ENCODE assay signal across 10 cellular contexts in genomic region chrX:75038925-75039324, GRCh38.
A peak's percentile ranks its signal among the peaks of the same experiment; 100 is the strongest.
DNase-seq lines count a peak whose midpoint lies in the region; ATAC-seq and TF ChIP-seq lines count a peak whose summit lies in the region.
"Had no signal": no experiment of that assay in that cellular context is flagged by ENCODE, and none has a peak within 500 bp of the region (broad histone marks: within the 10 kb centered on the region; RNA-seq: fewer than 3 reads in every experiment).

No MANE protein-coding gene starts in this region.

- H3K27ac ChIP-seq in cardiac muscle cell = no peak overlapping the region
- no peak overlapping the region for H3K27ac ChIP-seq in mammary epithelial cell (ENCODE audit: insufficient read depth, low read depth, low read length)
- H3K27ac ChIP-seq in CD8-positive, alpha-beta memory T cell (ENCODE audit: low read depth, low read length) = no peak overlapping the region
- H3K27ac ChIP-seq: SJSA1 had no signal

- CTCF ChIA-PET in mammary epithelial cell (lab: Charles Lee; ENCODE audit: low non-redundant PET) = no interaction called here
- CTCF ChIA-PET in CD8-positive, alpha-beta memory T cell (lab: Charles Lee) = no interaction called here

- peaks cover 0 to 3% (median 2%) of the 10 kb centered on the region in 3 donors for H3K36me3 Mint-ChIP-seq in CD8-positive, alpha-beta memory T cell

- no peak overlapping the region for H2AFZ ChIP-seq in mammary epithelial cell (ENCODE audit: low read depth, low read length)

- POLR2A ChIA-PET in CD8-positive, alpha-beta memory T cell (lab: Charles Lee) = no interaction called here

- DNase-seq in cardiac muscle cell (ENCODE audit: low read depth in 1 of 2, low spot score in 1 of 2) (peak; percentile 2 to 21), Right ventricle myocardium inferior (ENCODE audit: missing footprints) (no peak), M059J (ENCODE audit: low read depth) (peak; percentile 32), mammary epithelial cell (peak; percentile 1), retinal pigment epithelial cell (ENCODE audit: low read depth) (no peak), amniotic stem cell (lab: John Stamatoyannopoulos, UW) (no peak), NCI-H146 treated with DMSO at 0.1 percent for 48 hours (lab: John Stamatoyannopoulos, UW; ENCODE audit: unreplicated experiment) (no peak)
- DNase-seq in CD8-positive, alpha-beta memory T cell = no peak

- no peaks in the 10 kb centered on the region for H3K4me1 ChIP-seq in cardiac muscle cell (ENCODE audit: low read depth)
- no peaks in the 10 kb centered on the region for H3K4me1 ChIP-seq in mammary epithelial cell (ENCODE audit: insufficient read depth, low read length)
- no peaks in the 10 kb centered on the region for H3K4me1 ChIP-seq in CD8-positive, alpha-beta memory T cell (ENCODE audit: insufficient read depth, low read length)
- H3K4me1 ChIP-seq: SJSA1 had no signal

- no peaks in the 10 kb centered on the region for H4K20me1 ChIP-seq in mammary epithelial cell (ENCODE audit: insufficient read depth, low read length)

- no peak overlapping the region for H3K4me3 Mint-ChIP-seq in CD8-positive, alpha-beta memory T cell
- H3K4me3 Mint-ChIP-seq: memory B cell had no signal

- H3K27ac Mint-ChIP-seq in CD8-positive, alpha-beta memory T cell = no peak overlapping the region
- H3K27ac Mint-ChIP-seq: memory B cell had no signal

- H3K9me3 Mint-ChIP-seq in CD8-positive, alpha-beta memory T cell = peaks cover 0 to 46% (median 16%) of the 10 kb centered on the region in 5 donors

- in situ Hi-C loops in mammary epithelial cell (cut with MboI; ENCODE audit: low sequenced_read_pairs in 2 of 2) = no loop called here

- peak; percentile 11 for TF ChIP-seq CTCF in cardiac muscle cell (IDR thresholded peaks at IDR 0.05; ENCODE audit: low read depth, low read length)
- TF ChIP-seq CTCF in mammary epithelial cell (conservative IDR thresholded peaks at IDR 0.05 in 1 of 2, IDR thresholded peaks at IDR 0.05 in 1 of 2; ENCODE audit: extremely low read depth in 1 of 2, insufficient read depth in 1 of 2, low read depth in 1 of 2, low read length in 2 of 2) = peak; percentile 19 to 45
- peak; percentile 31 for TF ChIP-seq CTCF in retinal pigment epithelial cell (conservative IDR thresholded peaks at IDR 0.05; ENCODE audit: low read depth, low read length)

- H3K9me3 ChIP-seq in cardiac muscle cell (ENCODE audit: low read depth) (no peaks in the 10 kb centered on the region), mammary epithelial cell (replicated peaks; ENCODE audit: insufficient read depth, low read length) (no peaks in the 10 kb centered on the region)
- H3K9me3 ChIP-seq in CD8-positive, alpha-beta memory T cell (ENCODE audit: low read length) = no peaks in the 10 kb centered on the region
- H3K9me3 ChIP-seq: SJSA1 had no signal

- 33% methylated on average over 1 of the region's 1 CpG for WGBS in mammary epithelial cell (ENCODE audit: low coverage, missing lambda C conversion rate)

- dilution Hi-C loops in mammary epithelial cell (cut with HindIII; ENCODE audit: low sequenced_read_pairs) = no loop called here

- H3K36me3 ChIP-seq in cardiac muscle cell (no peaks in the 10 kb centered on the region), mammary epithelial cell (ENCODE audit: insufficient read depth, low read length) (no peaks in the 10 kb centered on the region)
- no peaks in the 10 kb centered on the region for H3K36me3 ChIP-seq in CD8-positive, alpha-beta memory T cell (ENCODE audit: insufficient read depth, low read length)
- H3K36me3 ChIP-seq: SJSA1 had no signal

- H3K79me2 ChIP-seq in mammary epithelial cell (ENCODE audit: insufficient read depth, low read length) = no peaks in the 10 kb centered on the region

- no peak for ATAC-seq in Right ventricle myocardium inferior

- H3K4me3 ChIP-seq in cardiac muscle cell (no peak overlapping the region), mammary epithelial cell (replicated peaks in 1 of 3; ENCODE audit: insufficient read depth in 1 of 3, low read depth in 2 of 3, low read length in 3 of 3) (no peak overlapping the region), retinal pigment epithelial cell (ENCODE audit: low read length) (no peak overlapping the region)
- H3K4me3 ChIP-seq in CD8-positive, alpha-beta memory T cell (ENCODE audit: low read length) = no peak overlapping the region
- H3K4me3 ChIP-seq: SJSA1 had no signal

- H3K27me3 Mint-ChIP-seq in CD8-positive, alpha-beta memory T cell = peaks cover 0 to 11% of the 10 kb centered on the region in 2 donors
- H3K27me3 Mint-ChIP-seq: memory B cell had no signal

- BruUV-seq in mammary epithelial cell (replicated peaks; lab: Mats Ljungman, UMichigan) = no TSS peak

- intact Hi-C loops in Right ventricle myocardium inferior (cut with DNase I) = no loop called here
- intact Hi-C loops in mammary epithelial cell (cut with micrococcal nuclease) = loop anchor here (1.0 kb wide), 1 partner anchor 565 kb away; no protein-coding TSS in a partner anchor

- no peak overlapping the region for H3K4me2 ChIP-seq in mammary epithelial cell (ENCODE audit: insufficient read depth, low read depth, low read length)

- no peaks in the 10 kb centered on the region for H3K4me1 Mint-ChIP-seq in CD8-positive, alpha-beta memory T cell
- H3K4me1 Mint-ChIP-seq: memory B cell had no signal

- H3K27me3 ChIP-seq in cardiac muscle cell (no peaks in the 10 kb centered on the region), mammary epithelial cell (ENCODE audit: insufficient read depth, low read length) (no peaks in the 10 kb centered on the region)
- H3K27me3 ChIP-seq in CD8-positive, alpha-beta memory T cell (ENCODE audit: insufficient read depth, low read length, poor library complexity, severe bottlenecking) = no peaks in the 10 kb centered on the region
- H3K27me3 ChIP-seq: SJSA1 had no signal

- no peak overlapping the region for H3K9ac ChIP-seq in mammary epithelial cell (ENCODE audit: insufficient read depth, low read length)

Comparison
In these comparisons a context has a peak if more than half of its experiments do, and no peak if none do; other contexts are left out.
1. DNase-seq: peak in cardiac muscle cell (2 of 2), M059J (single experiment) and mammary epithelial cell (single experiment); none in Right ventricle myocardium inferior (single experiment), retinal pigment epithelial cell (single experiment), amniotic stem cell (single experiment), CD8-positive, alpha-beta memory T cell (0 of 5) and NCI-H146 treated with DMSO at 0.1 percent for 48 hours (single experiment).
2. Peak in every context shown above with its lines, with median percentiles within 50 percentile points of each other: CTCF ChIP-seq.